Comparison of ENCODE assay signal across 8 cellular contexts in the genomic region with DNA sequence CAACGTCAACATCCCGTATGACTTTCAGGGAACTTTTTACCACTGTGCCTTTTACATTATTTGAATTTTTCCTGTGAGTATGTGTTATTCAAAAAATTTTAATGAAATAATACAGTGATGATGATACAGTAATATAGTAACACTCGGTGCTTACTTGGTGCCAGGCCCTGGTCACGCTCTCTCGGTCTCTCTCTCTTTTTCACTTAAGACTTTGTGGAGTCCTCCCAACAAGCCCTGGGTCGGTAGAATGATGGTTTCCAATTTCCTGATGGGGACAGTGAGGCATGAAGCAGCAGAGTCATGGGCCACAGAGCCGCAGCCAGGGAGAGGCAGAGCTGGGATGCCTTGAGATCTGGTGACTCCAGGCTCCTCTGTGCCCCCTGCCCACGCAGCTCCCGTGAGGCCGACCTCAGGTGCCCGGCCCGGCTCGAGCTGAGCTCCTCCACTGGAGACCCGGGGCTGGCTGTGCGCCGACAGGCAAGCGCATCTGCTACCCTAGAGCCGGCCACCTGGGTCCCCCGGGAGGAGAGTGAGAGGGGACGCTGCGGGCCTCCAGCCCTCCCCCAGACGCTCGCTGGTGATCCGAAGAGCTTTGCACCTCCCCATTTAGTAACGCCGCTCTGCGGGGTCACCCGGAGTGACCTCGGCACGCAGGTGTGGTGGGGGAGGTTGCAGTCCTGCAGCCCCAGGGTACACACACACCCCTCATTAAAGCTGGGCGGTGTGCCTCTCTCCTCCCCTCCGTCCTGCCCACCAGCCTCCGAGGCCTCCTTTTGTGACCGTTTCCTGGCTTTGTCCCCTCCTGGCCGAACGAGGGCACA. TPM values are rescaled to one million over a fixed set of nuclear protein-coding genes. Genes with fewer than 3 reads are reported as not detected.
DNase-seq lines count a peak whose midpoint lies in the region; ATAC-seq and TF ChIP-seq lines count a peak whose summit lies in the region.

No MANE protein-coding gene starts in this region.

- TF ChIP-seq RAD21 in HCT116 (IDR thresholded peaks at IDR 0.05; ENCODE audit: low read depth), result no peak

- H3K27me3 ChIP-seq in HCT116 (ENCODE audit: insufficient read depth, low read length) (no peaks in the 10 kb centered on the region), MM.1S (replicated peaks; ENCODE audit: insufficient read depth, low read length) (peaks cover 96% of the 10 kb centered on the region)

- H3K4me3 ChIP-seq in HCT116 (replicated peaks in 1 of 2; ENCODE audit: low read depth in 1 of 2, low read length in 2 of 2) (peak overlapping the region; percentile 44 to 59), MM.1S (ENCODE audit: low read length) (no peak overlapping the region)

- no peaks in the 10 kb centered on the region for H3F3A ChIP-seq in MM.1S (ENCODE audit: insufficient read depth, low read length)

- peak; percentile 68 for ATAC-seq in HCT116

- BruUV-seq in HCT116 (replicated peaks; lab: Mats Ljungman, UMichigan), result no TSS peak

- no peaks in the 10 kb centered on the region for H3K36me3 ChIP-seq in HCT116 (ENCODE audit: control insufficient read depth in 1 of 2, insufficient read depth in 2 of 2, low read length in 2 of 2)
- H3K36me3 ChIP-seq in MM.1S (replicated peaks; ENCODE audit: insufficient read depth, low read length), result no peaks in the 10 kb centered on the region

- peak overlapping the region; percentile 67 for H3K9ac ChIP-seq in HCT116 (ENCODE audit: low read length)
- H3K9ac ChIP-seq in MM.1S (ENCODE audit: low read length), result no peak overlapping the region

- intact Hi-C loops in HCT116 (cut with micrococcal nuclease), result loop anchor here (5.0 kb wide), 1 partner anchor 38 kb away; no protein-coding TSS in a partner anchor

- H2AFZ ChIP-seq in HCT116 (ENCODE audit: low read depth, low read length, poor library complexity, severe bottlenecking), result peak overlapping the region; percentile 86
- no peak overlapping the region for H2AFZ ChIP-seq in MM.1S (ENCODE audit: low read length)

- peak overlapping the region; percentile 91 for H3K27ac ChIP-seq in HCT116 (ENCODE audit: low read depth, low read length)
- no peak overlapping the region for H3K27ac ChIP-seq in MM.1S (ENCODE audit: low read length)

- peak; percentile 34 for DNase-seq in HCT116 (ENCODE audit: low read depth, low spot score)
- peak; percentile 11 to 39 for DNase-seq in SHP77 (lab: John Stamatoyannopoulos, UW)
- DNase-seq in glomerular visceral epithelial cell (ENCODE audit: extremely low spot score), result peak; percentile 86
- DNase-seq in smooth muscle cell of the brain vasculature (ENCODE audit: low read depth, low spot score), result peak; percentile 46
- DNase-seq in KG1 (lab: John Stamatoyannopoulos, UW), result no peak
- no peak for DNase-seq in activated gamma-delta T cell treated with Interleukin-2 at 50 U/mL for 16 hours
- DNase-seq in NCI-H2196 (lab: John Stamatoyannopoulos, UW; ENCODE audit: unreplicated experiment), result no peak
- no peak for DNase-seq in MM.1S

- H3K4me1 ChIP-seq in HCT116 (ENCODE audit: control insufficient read depth in 1 of 2, insufficient read depth in 2 of 2, low read length in 2 of 2) (peaks cover 48 to 80% of the 10 kb centered on the region in 2 experiments), MM.1S (ENCODE audit: low read length) (no peaks in the 10 kb centered on the region)

- RAD21 ChIA-PET in HCT116 (lab: Charles Lee; ENCODE audit: low non-redundant PET in 1 of 2, low total read pairs in 2 of 2, uncharacterized antibody in 2 of 2, unreplicated experiment in 2 of 2), result no interaction called here

- H3K9me3 ChIP-seq in HCT116 (ENCODE audit: control insufficient read depth in 1 of 2, insufficient read depth in 1 of 2, low read depth in 1 of 2, low read length in 2 of 2), result no peaks in the 10 kb centered on the region
- H3K9me3 ChIP-seq in MM.1S (replicated peaks; ENCODE audit: insufficient read depth, low read length), result no peaks in the 10 kb centered on the region

- CTCF ChIA-PET in HCT116 (lab: Charles Lee), result interaction anchor here (0.5 to 1.3 kb wide), 3 partner anchors 56 to 104 kb away, joined by 3 to 8 read pairs (median 3); partner anchors contain the start of gene ZNF865

- no peak for TF ChIP-seq POLR2A in HCT116 (IDR thresholded peaks at IDR 0.05; ENCODE audit: borderline replicate concordance, extremely low read depth, insufficient read depth, insufficient read length)

- no peaks in the 10 kb centered on the region for H3K9me2 ChIP-seq in HCT116 (ENCODE audit: insufficient read depth)
- H3K9me2 ChIP-seq in MM.1S (replicated peaks; ENCODE audit: insufficient read depth, low read length), result no peaks in the 10 kb centered on the region

- no peaks in the 10 kb centered on the region for H4K20me1 ChIP-seq in HCT116 (ENCODE audit: insufficient read depth)
- no peaks in the 10 kb centered on the region for H4K20me1 ChIP-seq in MM.1S (ENCODE audit: insufficient read depth, low read length)

- H3K79me2 ChIP-seq in HCT116 (ENCODE audit: insufficient read depth, low read length), result no peaks in the 10 kb centered on the region
- no peaks in the 10 kb centered on the region for H3K79me2 ChIP-seq in MM.1S (ENCODE audit: low read length)

- H3K4me2 ChIP-seq in HCT116 (ENCODE audit: low read length) (peak overlapping the region; percentile 86), MM.1S (ENCODE audit: low read depth, low read length) (no peak overlapping the region)

- TF ChIP-seq CTCF in HCT116 (IDR thresholded peaks at IDR 0.05 in 2 of 3, conservative IDR thresholded peaks at IDR 0.05 in 1 of 3; ENCODE audit: borderline replicate concordance in 1 of 3, insufficient read depth in 1 of 3, low read depth in 2 of 3, low read length in 2 of 3), result peak in 2 of 3 experiments; percentile 19 to 27; a peak in 3 of 6 replicates
- no peak for TF ChIP-seq CTCF in MM.1S (IDR thresholded peaks at IDR 0.05; ENCODE audit: low read length)

- POLR2A ChIA-PET in HCT116 (lab: Charles Lee), result interaction anchor here (0.6 to 2.1 kb wide), 4 partner anchors 50 to 105 kb away, joined by 3 to 9 read pairs (median 4); partner anchors contain the start of genes FIZ1 and U2AF2

TF ChIP-seq in HCT116, 20 proteins besides CTCF, POLR2A, EP300 and RAD21:
- TF ChIP-seq POLR2AphosphoS5 (IDR thresholded peaks at IDR 0.05; ENCODE audit: low read depth, low read length), result no peak; the same call in 1 of the 2 replicates
- 0 out of 2 replicates have a peak, but pooled peaks have one; percentile 12 for TF ChIP-seq SP1 (IDR thresholded peaks at IDR 0.05; ENCODE audit: low read depth)
- TF ChIP-seq FOSL1 (IDR thresholded peaks at IDR 0.05; ENCODE audit: low read depth), result peak; percentile 72
- TF ChIP-seq, protein P1, sequence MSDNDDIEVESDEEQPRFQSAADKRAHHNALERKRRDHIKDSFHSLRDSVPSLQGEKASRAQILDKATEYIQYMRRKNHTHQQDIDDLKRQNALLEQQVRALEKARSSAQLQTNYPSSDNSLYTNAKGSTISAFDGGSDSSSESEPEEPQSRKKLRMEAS (IDR thresholded peaks at IDR 0.05), result no peak; the same call in 1 of the 2 replicates
- TF ChIP-seq, protein P2, sequence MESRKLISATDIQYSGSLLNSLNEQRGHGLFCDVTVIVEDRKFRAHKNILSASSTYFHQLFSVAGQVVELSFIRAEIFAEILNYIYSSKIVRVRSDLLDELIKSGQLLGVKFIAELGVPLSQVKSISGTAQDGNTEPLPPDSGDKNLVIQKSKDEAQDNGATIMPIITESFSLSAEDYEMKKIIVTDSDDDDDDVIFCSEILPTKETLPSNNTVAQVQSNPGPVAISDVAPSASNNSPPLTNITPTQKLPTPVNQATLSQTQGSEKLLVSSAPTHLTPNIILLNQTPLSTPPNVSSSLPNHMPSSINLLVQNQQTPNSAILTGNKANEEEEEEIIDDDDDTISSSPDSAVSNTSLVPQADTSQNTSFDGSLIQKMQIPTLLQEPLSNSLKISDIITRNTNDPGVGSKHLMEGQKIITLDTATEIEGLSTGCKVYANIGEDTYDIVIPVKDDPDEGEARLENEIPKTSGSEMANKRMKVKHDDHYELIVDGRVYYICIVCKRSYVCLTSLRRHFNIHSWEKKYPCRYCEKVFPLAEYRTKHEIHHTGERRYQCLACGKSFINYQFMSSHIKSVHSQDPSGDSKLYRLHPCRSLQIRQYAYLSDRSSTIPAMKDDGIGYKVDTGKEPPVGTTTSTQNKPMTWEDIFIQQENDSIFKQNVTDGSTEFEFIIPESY (IDR thresholded peaks at IDR 0.05; ENCODE audit: extremely low read depth, insufficient replicate concordance, low read length), result no peak
- TF ChIP-seq EGR1 (IDR thresholded peaks at IDR 0.05; ENCODE audit: low read depth), result 0 out of 2 replicates have a peak, but pooled peaks have one; percentile 43
- no peak for TF ChIP-seq EZH2phosphoT487 (IDR thresholded peaks at IDR 0.05; ENCODE audit: borderline replicate concordance)
- TF ChIP-seq ZNF274 (IDR thresholded peaks at IDR 0.05; ENCODE audit: low read depth, low read length), result no peak
- TF ChIP-seq CBX3 (IDR thresholded peaks at IDR 0.05; ENCODE audit: low read depth), result 0 out of 2 replicates have a peak, but pooled peaks have one; percentile 54
- TF ChIP-seq YY1 (IDR thresholded peaks at IDR 0.05; ENCODE audit: extremely low read depth, insufficient replicate concordance, low read depth, low read length), result no peak
- 0 out of 2 replicates have a peak, but pooled peaks have one; percentile 34 for TF ChIP-seq ZFX (IDR thresholded peaks at IDR 0.05)

RNA-seq across cellular contexts. Expression of gene SBK3, which starts 4.4 kb away (rescaled TPM):
- total RNA-seq in HCT116 (2021; ENCODE audit: unreplicated experiment), result 1.2 TPM
- 0.64 and 0.71 TPM in 2 replicates for polyA plus RNA-seq in HCT116 (2012)

RNA-seq across cellular contexts. Expression of gene SBK2, which starts 12.8 kb away (rescaled TPM):
- total RNA-seq in HCT116 (2021; ENCODE audit: unreplicated experiment), result 0.30 TPM
- polyA plus RNA-seq in HCT116 (2012), result 0.05 and 0.17 TPM in 2 replicates

RNA-seq across cellular contexts. Expression of gene ZNF579, which starts 30.9 kb away (rescaled TPM):
- total RNA-seq in HCT116 (2021; ENCODE audit: unreplicated experiment), result 24.1 TPM
- polyA plus RNA-seq in HCT116 (2012), result 11.9 and 12.7 TPM in 2 replicates

RNA-seq across cellular contexts. Expression of gene FIZ1, which starts 49.6 kb away (rescaled TPM):
- 15.3 TPM for total RNA-seq in HCT116 (2021; ENCODE audit: unreplicated experiment)
- polyA plus RNA-seq in HCT116 (2012), result 11.7 and 12.5 TPM in 2 replicates

RNA-seq across cellular contexts. Expression of gene ZNF524, which starts 50.4 kb away (rescaled TPM):
- total RNA-seq in HCT116 (2021; ENCODE audit: unreplicated experiment), result 17.2 TPM
- 16.0 and 19.0 TPM in 2 replicates for polyA plus RNA-seq in HCT116 (2012)

Comparison
In these comparisons a context has a peak if more than half of its experiments do, and no peak if none do; other contexts are left out.
1. DNase-seq: peak in HCT116 (single experiment), SHP77 (2 of 2), glomerular visceral epithelial cell (single experiment) and smooth muscle cell of the brain vasculature (single experiment); none in KG1 (single experiment), activated gamma-delta T cell treated with Interleukin-2 at 50 U/mL for 16 hours (single experiment), NCI-H2196 (single experiment) and MM.1S (single experiment).